In genomic region chr4:73533515-73534422, GRCh38 we compare ENCODE assay signal across 18 cellular contexts. TPM values are rescaled to one million over a fixed set of nuclear protein-coding genes. Genes with fewer than 3 reads are reported as not detected.
"Had no signal": no experiment of that assay in that cellular context is flagged by ENCODE, and none has a peak within 500 bp of the region (broad histone marks: within the 10 kb centered on the region; RNA-seq: fewer than 3 reads in every experiment).

No MANE protein-coding gene starts in this region.

- H3K9me3 ChIP-seq: neutrophil had no signal

- H3K36me3 Mint-ChIP-seq: activated naive CD8-positive, alpha-beta T cell treated with anti-CD3 and anti-CD28 coated beads for 36 hours; naive B cell; type B pancreatic cell had no signal

- H3K27ac Mint-ChIP-seq: activated naive CD8-positive, alpha-beta T cell treated with anti-CD3 and anti-CD28 coated beads for 36 hours; naive B cell; type B pancreatic cell had no signal

- H3K27ac ChIP-seq: epithelial cell of prostate, neutrophil had no signal

- DNase-seq: activated CD4-positive, CD25-positive, alpha-beta regulatory T cell; activated effector memory CD4-positive, alpha-beta T cell treated with Interleukin-2 at 50 U/mL for 16 hours; activated naive CD8-positive, alpha-beta T cell treated with anti-CD3 and anti-CD28 coated beads for 36 hours; effector CD8-positive, alpha-beta T cell; hippocampal formation; kidney glomerular epithelial cell; midbrain; naive B cell; posterior cingulate gyrus; stimulated activated CD4-positive, alpha-beta T cell treated with anti-CD3 and anti-CD28 coated beads, Interleukin-12 subunit alpha, Interleukin-12 subunit beta, amount 100 ng/mL, for 4 hours; stimulated activated naive CD4-positive, alpha-beta T cell; substantia nigra; T-helper 2 cell had no signal

- H3K36me3 ChIP-seq: neutrophil had no signal

- H3K4me1 Mint-ChIP-seq: naive B cell had no signal

- H3K27me3 ChIP-seq: neutrophil had no signal

- H3K4me3 Mint-ChIP-seq: activated naive CD8-positive, alpha-beta T cell treated with anti-CD3 and anti-CD28 coated beads for 36 hours; naive B cell; type B pancreatic cell had no signal

- H3K9me3 Mint-ChIP-seq: activated naive CD8-positive, alpha-beta T cell treated with anti-CD3 and anti-CD28 coated beads for 36 hours; naive B cell; type B pancreatic cell had no signal

- H3K27me3 Mint-ChIP-seq: activated naive CD8-positive, alpha-beta T cell treated with anti-CD3 and anti-CD28 coated beads for 36 hours; type B pancreatic cell had no signal

- ATAC-seq: sciatic nerve had no signal

- H3K4me3 ChIP-seq: lung had no signal

RNA-seq across cellular contexts. Expression of gene AFM, which starts 52.2 kb away (rescaled TPM):
- total RNA-seq: activated naive CD8-positive, alpha-beta T cell treated with anti-CD3 and anti-CD28 coated beads for 36 hours; sciatic nerve had no signal
- polyA plus RNA-seq: lung had no signal
